ENCODE assay signal across 10 cellular contexts in genomic region chr4:142282870-142283431, GRCh38.
A peak's percentile ranks its signal among the peaks of the same experiment; 100 is the strongest.
DNase-seq lines count a peak whose midpoint lies in the region; ATAC-seq, FAIRE-seq and TF ChIP-seq lines count a peak whose summit lies in the region.
"Had no signal": no experiment of that assay in that cellular context is flagged by ENCODE, and none has a peak within 500 bp of the region (broad histone marks: within the 10 kb centered on the region; RNA-seq: fewer than 3 reads in every experiment).

No MANE protein-coding gene starts in this region.

- intact Hi-C loops in A673 (cut with micrococcal nuclease; ENCODE audit: unreplicated experiment) (loop anchor here (2.0 to 5.0 kb wide), 2 partner anchors 434 to 558 kb away; no protein-coding TSS in a partner anchor), Panc1 (cut with micrococcal nuclease; ENCODE audit: unreplicated experiment) (no loop called here)

- no TSS peak for BruUV-seq in A673 (replicated peaks; lab: Mats Ljungman, UMichigan)
- no TSS peak for BruUV-seq in Panc1 (replicated peaks; lab: Mats Ljungman, UMichigan)

- TF ChIP-seq CTCF in A673 (conservative IDR thresholded peaks at IDR 0.05; ENCODE audit: low read depth, low read length), result peak; percentile 75
- TF ChIP-seq CTCF in Panc1 (IDR thresholded peaks at IDR 0.05), result peak; percentile 41

- FAIRE-seq in G401.6 (lab: Jason Lieb, UNC), result peak; percentile 92

- no peak overlapping the region for H3K27ac ChIP-seq in A673 (ENCODE audit: low read depth, low read length, poor library complexity, severe bottlenecking)
- H3K27ac ChIP-seq in Panc1 (ENCODE audit: low read length), result no peak overlapping the region
- H3K27ac ChIP-seq: neutrophil had no signal

- H3K4me1 ChIP-seq in A673 (ENCODE audit: insufficient read depth, low read length, poor library complexity, severe bottlenecking) (no peaks in the 10 kb centered on the region), Panc1 (ENCODE audit: control insufficient read depth, insufficient read depth, low read length) (no peaks in the 10 kb centered on the region)

- DNase-seq in A673 (ENCODE audit: low spot score), result peak; percentile 51
- no peak for DNase-seq in Panc1 (ENCODE audit: low read depth, low spot score)
- peak; percentile 18 for DNase-seq in iPS-NIHi7 (ENCODE audit: extremely low spot score)
- DNase-seq in NCI-H2107 treated with DMSO at 0.1 percent for 48 hours (lab: John Stamatoyannopoulos, UW; ENCODE audit: unreplicated experiment), result no peak
- no peak for DNase-seq in midbrain (lab: John Stamatoyannopoulos, UW)
- DNase-seq: activated naive CD8-positive, alpha-beta T cell treated with anti-CD3 and anti-CD28 coated beads, Interleukin-2, amount 10 ng/mL, durations not matched to agents 7 days and 5 days had no signal

- ATAC-seq in Panc1 (no peak), GM18873 (IDR thresholded peaks at IDR 0.05; ENCODE audit: low FRiP score, unreplicated experiment) (no peak), GM21360 (IDR thresholded peaks at IDR 0.05; ENCODE audit: unreplicated experiment) (no peak)

- H3K36me3 ChIP-seq in A673 (ENCODE audit: insufficient read depth, low read length, poor library complexity, severe bottlenecking) (no peaks in the 10 kb centered on the region), Panc1 (ENCODE audit: control insufficient read depth, insufficient read depth, low read length) (no peaks in the 10 kb centered on the region)
- H3K36me3 ChIP-seq: neutrophil had no signal

- H3K9me3 ChIP-seq in A673 (ENCODE audit: low read depth, low read length, poor library complexity, severe bottlenecking) (no peaks in the 10 kb centered on the region), Panc1 (ENCODE audit: control insufficient read depth, insufficient read depth, low read depth, low read length) (no peaks in the 10 kb centered on the region)
- H3K9me3 ChIP-seq: neutrophil had no signal

- H3K4me3 ChIP-seq in A673 (ENCODE audit: low read depth, low read length, poor library complexity, severe bottlenecking) (no peak overlapping the region), Panc1 (ENCODE audit: low read depth in 2 of 2, low read length in 2 of 2) (no peak overlapping the region)

- CTCF ChIA-PET in A673 (lab: Charles Lee) (interaction anchor here (0.6 kb wide), 1 partner anchor 158 kb away, joined by 3 read pairs; no protein-coding TSS in a partner anchor), Panc1 (lab: Charles Lee) (no interaction called here)

- POLR2A ChIA-PET in A673 (lab: Charles Lee; ENCODE audit: low non-redundant PET), result no interaction called here
- POLR2A ChIA-PET in Panc1 (lab: Charles Lee), result no interaction called here

- in situ Hi-C loops in Panc1 (cut with HindIII; ENCODE audit: low pct_unique_long_range_greater_than_20kb, low sequenced_read_pairs), result no loop called here

- H3K27me3 ChIP-seq in A673 (replicated peaks; ENCODE audit: insufficient read depth, low read depth, low read length, poor library complexity) (no peaks in the 10 kb centered on the region), Panc1 (ENCODE audit: control insufficient read depth, insufficient read depth, low read length) (no peaks in the 10 kb centered on the region)
- H3K27me3 ChIP-seq: neutrophil had no signal

Comparison
In these comparisons a context has a peak if more than half of its experiments do, and no peak if none do; other contexts are left out.
1. DNase-seq: peak in A673 (single experiment) and iPS-NIHi7 (single experiment); none in Panc1 (single experiment), NCI-H2107 treated with DMSO at 0.1 percent for 48 hours (single experiment) and midbrain (single experiment).